Comparison of ENCODE assay signal across 18 cellular contexts in genomic region chr7:68963547-68963946, GRCh38.
DNase-seq lines count a peak whose midpoint lies in the region; ATAC-seq and TF ChIP-seq lines count a peak whose summit lies in the region.
"Had no signal": no experiment of that assay in that cellular context is flagged by ENCODE, and none has a peak within 500 bp of the region (broad histone marks: within the 10 kb centered on the region; RNA-seq: fewer than 3 reads in every experiment).

No MANE protein-coding gene starts in this region.

- peaks cover 11 to 22% of the 10 kb centered on the region in 2 donors for H3K9me3 Mint-ChIP-seq in activated naive CD4-positive, alpha-beta T cell treated with anti-CD3 and anti-CD28 coated beads, Interleukin-2, amount 50 U/mL, for 72 hours

- DNase-seq in IMR-90 (peak; percentile 10), astrocyte of the hippocampus (ENCODE audit: low read depth, low spot score) (peak; percentile 79), kidney tubule cell (ENCODE audit: low spot score) (peak; percentile 73), COLO829 (ENCODE audit: low spot score) (no peak)
- no peak for DNase-seq in activated naive CD4-positive, alpha-beta T cell treated with anti-CD3 and anti-CD28 coated beads, Interleukin-2, amount 50 U/mL, for 72 hours (ENCODE audit: low spot score in 2 of 2)
- DNase-seq in activated naive CD4-positive, alpha-beta T cell treated with anti-CD3 and anti-CD28 coated beads, Interleukin-2, amount 50 U/mL, for 16 hours = no peak
- DNase-seq: activated CD8-positive, alpha-beta T cell treated with anti-CD3 and anti-CD28 coated beads, Interleukin-2, amount 10 ng/mL, durations not matched to agents 7 days and 5 days; activated effector memory CD4-positive, alpha-beta T cell treated with Interleukin-2 at 50 U/mL for 16 hours; central memory CD4-positive, alpha-beta T cell; heart left ventricle; naive thymus-derived CD4-positive, alpha-beta T cell; NCI-H187; NCI-H69; stimulated activated naive CD4-positive, alpha-beta T cell had no signal

- in situ Hi-C loops in IMR-90 (cut with MboI; ENCODE audit: low sequenced_read_pairs) = no loop called here

- peaks cover 0 to 10% of the 10 kb centered on the region in 2 donors for H3K36me3 Mint-ChIP-seq in activated naive CD4-positive, alpha-beta T cell treated with anti-CD3 and anti-CD28 coated beads, Interleukin-2, amount 50 U/mL, for 72 hours
- H3K36me3 Mint-ChIP-seq: naive thymus-derived CD4-positive, alpha-beta T cell had no signal

- BruUV-seq in IMR-90 (replicated peaks; lab: Mats Ljungman, UMichigan) = no TSS peak

- H2AK5ac ChIP-seq in IMR-90 (ENCODE audit: low read depth, low read length) = no peak overlapping the region

- H3K9me1 ChIP-seq in IMR-90 (ENCODE audit: insufficient read depth, low read length) = no peaks in the 10 kb centered on the region

- no peak overlapping the region for H2BK120ac ChIP-seq in IMR-90 (ENCODE audit: low read depth, low read length)

- no peak overlapping the region for H2BK15ac ChIP-seq in IMR-90 (ENCODE audit: low read depth, low read length)

- TF ChIP-seq CTCF in IMR-90 (conservative IDR thresholded peaks at IDR 0.05; ENCODE audit: low read depth, low read length) = no peak

- no peaks in the 10 kb centered on the region for H3K27me3 ChIP-seq in IMR-90 (ENCODE audit: control insufficient read depth, insufficient read depth, low read length)
- H3K27me3 ChIP-seq: heart left ventricle, vagina had no signal

- dilution Hi-C loops in IMR-90 (cut with HindIII; ENCODE audit: low sequenced_read_pairs, unreplicated experiment) = no loop called here

- no peak for TF ChIP-seq RAD21 in IMR-90 (IDR thresholded peaks at IDR 0.05; ENCODE audit: low read length)

- H4K91ac ChIP-seq in IMR-90 (ENCODE audit: insufficient read depth, low read depth, low read length) = no peak overlapping the region

- H3K14ac ChIP-seq in IMR-90 (replicated peaks; ENCODE audit: low read depth, low read length) = no peak overlapping the region

- no peak overlapping the region for H2AK9ac ChIP-seq in IMR-90 (replicated peaks; ENCODE audit: low read depth, low read length, poor library complexity)

- H3K4ac ChIP-seq in IMR-90 (ENCODE audit: low read depth, low read length) = no peak overlapping the region

- no peak overlapping the region for H2AFZ ChIP-seq in IMR-90 (replicated peaks; ENCODE audit: low read length, poor library complexity)

- ATAC-seq in IMR-90 (ENCODE audit: low read depth) (no peak), HG02870 (IDR thresholded peaks at IDR 0.05; ENCODE audit: unreplicated experiment) (no peak)
- no peak for ATAC-seq in activated naive CD4-positive, alpha-beta T cell treated with anti-CD3 and anti-CD28 coated beads, Interleukin-2, amount 50 U/mL, for 72 hours
- ATAC-seq: activated CD8-positive, alpha-beta T cell treated with anti-CD3 and anti-CD28 coated beads, Interleukin-2, amount 10 ng/mL, durations not matched to agents 7 days and 5 days; naive thymus-derived CD4-positive, alpha-beta T cell had no signal

- H3K56ac ChIP-seq in IMR-90 (ENCODE audit: extremely low read depth, insufficient read depth, low read length) = no peak overlapping the region

- no CpG with 5 or more reads among the region's 4 CpGs for WGBS in IMR-90 (ENCODE audit: extremely low coverage in 2 of 2, insufficient read length in 1 of 2), 2 experiments

- no peak overlapping the region for H3K4me3 ChIP-seq in IMR-90 (ENCODE audit: insufficient read depth, low read depth, low read length)
- H3K4me3 ChIP-seq: HAP-1, heart left ventricle, vagina had no signal

- CTCF ChIA-PET in IMR-90 (lab: Yijun Ruan, JAX) = no interaction called here

- H3K23ac ChIP-seq in IMR-90 (ENCODE audit: low read depth, low read length) = no peak overlapping the region

- no peak overlapping the region for H3K27ac ChIP-seq in IMR-90 (ENCODE audit: insufficient read depth, low read length)
- H3K27ac ChIP-seq: heart left ventricle, HL-60, vagina had no signal

- H3K9ac ChIP-seq in IMR-90 (ENCODE audit: low read depth, low read length) = no peak overlapping the region

- no peak overlapping the region for H2BK20ac ChIP-seq in IMR-90 (ENCODE audit: low read depth, low read length)

- TF ChIP-seq POLR2A in IMR-90 (IDR thresholded peaks at IDR 0.05; ENCODE audit: low read depth, low read length) = no peak

- no peaks in the 10 kb centered on the region for H3K4me1 ChIP-seq in IMR-90 (ENCODE audit: control insufficient read depth, insufficient read depth, low read length)
- H3K4me1 ChIP-seq: HAP-1, heart left ventricle, vagina had no signal

- no peak overlapping the region for H3K27ac Mint-ChIP-seq in activated naive CD4-positive, alpha-beta T cell treated with anti-CD3 and anti-CD28 coated beads, Interleukin-2, amount 50 U/mL, for 72 hours
- H3K27ac Mint-ChIP-seq: activated CD8-positive, alpha-beta T cell treated with anti-CD3 and anti-CD28 coated beads, Interleukin-2, amount 10 ng/mL, durations not matched to agents 7 days and 5 days; naive thymus-derived CD4-positive, alpha-beta T cell had no signal

- intact Hi-C loops in IMR-90 (cut with micrococcal nuclease) = no loop called here

- H3K18ac ChIP-seq in IMR-90 (ENCODE audit: low read depth, low read length) = no peak overlapping the region

- H4K8ac ChIP-seq in IMR-90 (ENCODE audit: low read depth in 2 of 2, low read length in 2 of 2) = no peak overlapping the region

- H3K9me3 ChIP-seq in IMR-90 (ENCODE audit: control insufficient read depth, insufficient read depth, low read length) = peaks cover 13% of the 10 kb centered on the region
- H3K9me3 ChIP-seq: HAP-1, vagina had no signal

- POLR2A ChIA-PET in IMR-90 (lab: Charles Lee; ENCODE audit: unreplicated experiment) = no interaction called here

- H2BK5ac ChIP-seq in IMR-90 (ENCODE audit: low read depth, low read length, poor library complexity, severe bottlenecking) = no peak overlapping the region

- no peak overlapping the region for H4K5ac ChIP-seq in IMR-90 (ENCODE audit: low read depth, low read length)

- no peaks in the 10 kb centered on the region for H4K20me1 ChIP-seq in IMR-90 (ENCODE audit: insufficient read depth, low read length)

- H3K79me1 ChIP-seq in IMR-90 (ENCODE audit: low read depth in 1 of 2, low read length in 2 of 2) = no peaks in the 10 kb centered on the region

- no peak overlapping the region for H3K4me2 ChIP-seq in IMR-90 (ENCODE audit: low read depth, low read length)

- no peaks in the 10 kb centered on the region for H3K36me3 ChIP-seq in IMR-90 (ENCODE audit: control insufficient read depth, insufficient read depth, low read length)
- H3K36me3 ChIP-seq: HAP-1, heart left ventricle, vagina had no signal

TF ChIP-seq in IMR-90, 13 proteins besides CTCF, POLR2A, EP300 and RAD21:
- TF ChIP-seq MXI1 (IDR thresholded peaks at IDR 0.05; ENCODE audit: borderline replicate concordance, low read depth, low read length) (no peak), MAFK (IDR thresholded peaks at IDR 0.05; ENCODE audit: low read depth, low read length) (no peak), CEBPB (IDR thresholded peaks at IDR 0.05; ENCODE audit: low read depth, low read length) (no peak), MAZ (IDR thresholded peaks at IDR 0.05; ENCODE audit: borderline replicate concordance, low read depth, low read length) (no peak), ELK1 (IDR thresholded peaks at IDR 0.05; ENCODE audit: borderline replicate concordance, low read depth, low read length) (no peak), RCOR1 (IDR thresholded peaks at IDR 0.05; ENCODE audit: insufficient replicate concordance, low read length) (no peak), BHLHE40 (IDR thresholded peaks at IDR 0.05; ENCODE audit: low read depth, low read length) (no peak), RFX5 (IDR thresholded peaks at IDR 0.05; ENCODE audit: low read depth, low read length) (no peak)
TF ChIP-seq in IMR-90: peak in this region for 0.

Comparison
In these comparisons a context has a peak if more than half of its experiments do, and no peak if none do; other contexts are left out.
1. DNase-seq: peak in IMR-90 (single experiment), astrocyte of the hippocampus (single experiment) and kidney tubule cell (single experiment); none in COLO829 (single experiment), activated naive CD4-positive, alpha-beta T cell treated with anti-CD3 and anti-CD28 coated beads, Interleukin-2, amount 50 U/mL, for 72 hours (0 of 2) and activated naive CD4-positive, alpha-beta T cell treated with anti-CD3 and anti-CD28 coated beads, Interleukin-2, amount 50 U/mL, for 16 hours (single experiment).